8 cellular contexts compared by ENCODE assay signal in the genomic region with DNA sequence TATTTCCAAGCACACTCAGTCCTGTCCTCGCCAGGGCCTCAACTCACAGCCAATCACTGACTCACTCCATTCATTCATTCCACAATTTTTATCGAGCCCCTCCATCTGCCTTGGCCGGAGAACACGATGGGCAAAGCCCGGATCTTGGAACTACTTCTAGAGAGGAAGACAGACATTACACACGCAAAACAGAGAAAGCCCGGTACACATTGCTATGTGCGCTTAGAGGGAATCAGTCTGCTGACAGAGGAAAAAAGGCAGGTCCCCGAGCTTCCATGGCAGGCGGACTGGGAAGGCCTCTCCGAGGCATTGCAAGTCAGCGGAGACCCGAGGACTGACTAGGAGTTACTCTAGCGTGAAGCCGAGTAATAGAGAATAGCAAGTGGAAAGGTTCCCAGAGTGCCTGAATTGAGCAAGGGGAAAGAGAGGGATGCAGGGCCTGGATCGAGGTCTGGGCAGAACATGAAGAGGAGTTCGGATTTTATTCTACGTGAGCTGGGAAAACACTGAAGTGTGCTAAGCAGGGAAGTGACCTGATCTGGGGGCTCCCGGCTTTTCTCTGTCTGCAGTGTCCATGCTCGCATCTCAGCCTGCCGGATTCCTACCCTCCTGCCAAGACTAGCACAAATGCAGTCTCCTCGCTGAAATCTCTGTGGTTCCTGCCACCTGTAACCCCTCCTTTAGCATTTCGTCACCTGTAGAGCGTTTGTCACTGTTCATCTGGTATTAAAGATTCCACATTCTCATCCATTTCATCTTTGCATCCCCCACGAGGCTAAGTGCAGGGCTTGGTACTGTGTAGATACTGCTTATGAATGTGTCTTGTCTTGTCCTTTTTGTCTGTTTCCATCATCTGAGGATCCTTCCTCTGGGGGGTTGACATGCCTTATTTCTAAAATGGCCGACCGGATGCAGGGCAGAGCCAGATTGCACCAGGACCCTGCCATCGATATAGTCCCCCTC. TPM values are rescaled to one million over a fixed set of nuclear protein-coding genes. Genes with fewer than 3 reads are reported as not detected.
DNase-seq lines count a peak whose midpoint lies in the region; ATAC-seq and TF ChIP-seq lines count a peak whose summit lies in the region.

No MANE protein-coding gene starts in this region.

- no peaks in the 10 kb centered on the region for H3K9me2 ChIP-seq in HCT116 (ENCODE audit: insufficient read depth)

- DNase-seq in BJ (ENCODE audit: low read depth) = no peak
- no peak for DNase-seq in HCT116 (ENCODE audit: low read depth, low spot score)
- DNase-seq in SW480 (ENCODE audit: low spot score) = peak; percentile 46
- DNase-seq in esophagus squamous epithelium (lab: John Stamatoyannopoulos, UW) = no peak
- no peak for DNase-seq in naive B cell

- H3K9me3 Mint-ChIP-seq in naive B cell = no peaks in the 10 kb centered on the region

- POLR2A ChIA-PET in BJ (lab: Charles Lee) = no interaction called here
- POLR2A ChIA-PET in HCT116 (lab: Charles Lee) = interaction anchor here (1.3 kb wide), 1 partner anchor 9 kb away, joined by 3 read pairs; no protein-coding TSS in a partner anchor

- WGBS in esophagus squamous epithelium, 2 donors = 36 to 64% methylated on average over 20 to 28 of the region's 28 CpGs

- H3K27me3 ChIP-seq in BJ (ENCODE audit: control insufficient read depth, insufficient read depth, low read length) (no peaks in the 10 kb centered on the region), HCT116 (ENCODE audit: insufficient read depth, low read length) (no peaks in the 10 kb centered on the region), esophagus squamous epithelium (peaks cover 0 to 22% (median 0%) of the 10 kb centered on the region in 4 donors)

- intact Hi-C loops in HCT116 (cut with micrococcal nuclease) (no loop called here), esophagus squamous epithelium (cut with DNase I) (no loop called here)

- TF ChIP-seq RAD21 in HCT116 (IDR thresholded peaks at IDR 0.05; ENCODE audit: low read depth) = no peak

- H3K27ac Mint-ChIP-seq in naive B cell = peak overlapping the region in 4 of 6 donors; percentile 2 to 97 (median 83)

- CTCF ChIA-PET in BJ (lab: Yijun Ruan, JAX) (interaction anchor here (0.8 to 1.7 kb wide), 3 partner anchors 19 to 322 kb away, joined by 3 to 6 read pairs (median 4); no protein-coding TSS in a partner anchor), HCT116 (lab: Charles Lee) (no interaction called here)

- peak overlapping the region; percentile 87 for H3K4me2 ChIP-seq in HCT116 (ENCODE audit: low read length)

- ATAC-seq in HCT116 (no peak), naive B cell (ENCODE audit: low read depth in 2 of 2) (no peak), HG03097 (IDR thresholded peaks at IDR 0.05; ENCODE audit: low FRiP score, unreplicated experiment) (no peak), GM19324 (IDR thresholded peaks at IDR 0.05; ENCODE audit: low FRiP score, unreplicated experiment) (no peak), GM21381 (IDR thresholded peaks at IDR 0.05; ENCODE audit: unreplicated experiment) (no peak)

- peaks cover 11 to 15% (median 12%) of the 10 kb centered on the region in 3 donors for H3K4me1 Mint-ChIP-seq in naive B cell

- H3K36me3 ChIP-seq in BJ (ENCODE audit: control insufficient read depth, insufficient read depth, low read length) (no peaks in the 10 kb centered on the region), HCT116 (ENCODE audit: control insufficient read depth in 1 of 2, insufficient read depth in 2 of 2, low read length in 2 of 2) (no peaks in the 10 kb centered on the region), esophagus squamous epithelium (no peaks in the 10 kb centered on the region)

- H3K36me3 Mint-ChIP-seq in naive B cell = no peaks in the 10 kb centered on the region

- H3K4me3 Mint-ChIP-seq in naive B cell = peak overlapping the region; percentile 78 to 98 (median 92)

- peak overlapping the region; percentile 49; the same call in 1 of the 2 replicates for H3K27ac ChIP-seq in HCT116 (ENCODE audit: low read depth, low read length)
- H3K27ac ChIP-seq in esophagus squamous epithelium = peak overlapping the region in 2 of 4 donors; percentile 22 to 62

- H3K9me3 ChIP-seq in HCT116 (ENCODE audit: control insufficient read depth in 1 of 2, insufficient read depth in 1 of 2, low read depth in 1 of 2, low read length in 2 of 2) (no peaks in the 10 kb centered on the region), esophagus squamous epithelium (no peaks in the 10 kb centered on the region)

- H3K79me2 ChIP-seq in HCT116 (ENCODE audit: insufficient read depth, low read length) = no peaks in the 10 kb centered on the region

- H3K4me3 ChIP-seq in BJ (ENCODE audit: low read depth, low read length) (peak overlapping the region; percentile 75), HCT116 (replicated peaks in 1 of 2; ENCODE audit: low read depth in 1 of 2, low read length in 2 of 2) (peak overlapping the region; percentile 60 to 70), esophagus squamous epithelium (peak overlapping the region; percentile 56 to 89 (median 69))

- RAD21 ChIA-PET in HCT116 (lab: Charles Lee; ENCODE audit: low non-redundant PET in 1 of 2, low total read pairs in 2 of 2, uncharacterized antibody in 2 of 2, unreplicated experiment in 2 of 2) = no interaction called here

- TF ChIP-seq CTCF in BJ (IDR thresholded peaks at IDR 0.05; ENCODE audit: insufficient read depth, low read depth, low read length) = no peak
- TF ChIP-seq CTCF in HCT116 (IDR thresholded peaks at IDR 0.05 in 2 of 3, conservative IDR thresholded peaks at IDR 0.05 in 1 of 3; ENCODE audit: borderline replicate concordance in 1 of 3, insufficient read depth in 1 of 3, low read depth in 2 of 3, low read length in 2 of 3) = no peak
- TF ChIP-seq CTCF in esophagus squamous epithelium (IDR thresholded peaks at IDR 0.05) = no peak

- H3K27me3 Mint-ChIP-seq in naive B cell = peaks cover 8 to 28% (median 19%) of the 10 kb centered on the region in 3 donors

- peak overlapping the region; percentile 68 for H3K9ac ChIP-seq in HCT116 (ENCODE audit: low read length)

- H4K20me1 ChIP-seq in HCT116 (ENCODE audit: insufficient read depth) = no peaks in the 10 kb centered on the region

- H3K4me1 ChIP-seq in HCT116 (ENCODE audit: control insufficient read depth in 1 of 2, insufficient read depth in 2 of 2, low read length in 2 of 2) = peaks cover 3 to 19% of the 10 kb centered on the region in 2 experiments; a peak in 3 of 4 replicates
- H3K4me1 ChIP-seq in esophagus squamous epithelium = peaks cover 4 to 21% (median 10%) of the 10 kb centered on the region in 3 donors

- TSS peak; percentile 44 for BruUV-seq in HCT116 (replicated peaks; lab: Mats Ljungman, UMichigan)

- TF ChIP-seq POLR2A in HCT116 (IDR thresholded peaks at IDR 0.05; ENCODE audit: borderline replicate concordance, extremely low read depth, insufficient read depth, insufficient read length) = no peak
- TF ChIP-seq POLR2A in esophagus squamous epithelium (IDR thresholded peaks at IDR 0.05) = no peak

- no peak overlapping the region for H2AFZ ChIP-seq in HCT116 (ENCODE audit: low read depth, low read length, poor library complexity, severe bottlenecking)

TF ChIP-seq in HCT116, 20 proteins besides CTCF, POLR2A, EP300 and RAD21:
- TF ChIP-seq POLR2AphosphoS5 (IDR thresholded peaks at IDR 0.05; ENCODE audit: low read depth, low read length) (no peak), ELF1 (IDR thresholded peaks at IDR 0.05; ENCODE audit: borderline replicate concordance, low read depth) (no peak), SRF (IDR thresholded peaks at IDR 0.05; ENCODE audit: low read depth) (no peak), JUND (IDR thresholded peaks at IDR 0.05) (no peak), EZH2phosphoT487 (IDR thresholded peaks at IDR 0.05; ENCODE audit: borderline replicate concordance) (no peak), SIN3A (IDR thresholded peaks at IDR 0.05; ENCODE audit: low read depth) (no peak)

RNA-seq across cellular contexts. Expression of a gene that starts 54.0 kb away (rescaled TPM):
- polyA plus RNA-seq in BJ (2011; rRNA removed) (10.5 and 12.2 TPM in 2 replicates), naive B cell (ENCODE audit: low read depth in 6 of 6) (under 1 TPM in 2 of 6 donors, not detected in 4; 0.19 to 0.63 TPM)
- 19.5 and 22.3 TPM in 2 replicates for polyA minus RNA-seq in BJ (2011; rRNA and poly(A)+ RNA removed)
- total RNA-seq in HCT116 (2021; ENCODE audit: unreplicated experiment) (9.0 TPM), esophagus squamous epithelium (1 to 10 TPM in 1 of 4 donors, under 1 TPM in 3; 0.11 to 1.3 (median 0.34) TPM)
- 3.9 and 5.1 TPM in 2 replicates for polyA plus RNA-seq in HCT116 (2012)
